Comparison of ENCODE assay signal across 8 cellular contexts in genomic region chr11:616320-617220, GRCh38. TPM values are rescaled to one million over a fixed set of nuclear protein-coding genes. Genes with fewer than 3 reads are reported as not detected.
A peak's percentile ranks its signal among the peaks of the same experiment; 100 is the strongest.
DNase-seq lines count a peak whose midpoint lies in the region; ATAC-seq, FAIRE-seq and TF ChIP-seq lines count a peak whose summit lies in the region.

No MANE protein-coding gene starts in this region.

- H3K9ac ChIP-seq in K562 (ENCODE audit: insufficient read depth in 1 of 2, low read depth in 2 of 2, low read length in 2 of 2), result no peak overlapping the region

- TF ChIP-seq POLR2A in K562 (conservative IDR thresholded peaks at IDR 0.05) (no peak), uterus (IDR thresholded peaks at IDR 0.05) (no peak)

- no TSS peak for BruUV-seq in K562 (replicated peaks; lab: Mats Ljungman, UMichigan)

- peak; percentile 71 for DNase-seq in Right ventricle myocardium superior
- DNase-seq in cardiac septum (ENCODE audit: low spot score), result no peak
- DNase-seq in K562 (ENCODE audit: extremely low read depth in 1 of 4, low spot score in 3 of 4), result no peak
- peak in 1 of 2 donors; percentile 32 for DNase-seq in uterus
- DNase-seq in AML-193 (lab: John Stamatoyannopoulos, UW), result no peak

- ATAC-seq in Right ventricle myocardium superior (ENCODE audit: poor library complexity) (no peak), K562 (no peak), HG03520 (IDR thresholded peaks at IDR 0.05; ENCODE audit: unreplicated experiment) (no peak), HG02981 (IDR thresholded peaks at IDR 0.05; ENCODE audit: unreplicated experiment) (no peak)

- intact Hi-C loops in Right ventricle myocardium superior (cut with DNase I), result no loop called here
- intact Hi-C loops in cardiac septum (cut with DNase I), result loop anchor here (5.0 kb wide), 1 partner anchor 39 kb away; the partner anchor contains the start of gene PHRF1
- intact Hi-C loops in K562 (cut with micrococcal nuclease), result loop anchor here (10.0 kb wide), 1 partner anchor 62 kb away; no protein-coding TSS in a partner anchor
- intact Hi-C loops in uterus (cut with DNase I; ENCODE audit: low total_unique reads), result no loop called here

- no peak overlapping the region for H2AFZ ChIP-seq in K562 (ENCODE audit: low read depth, low read length)

- H3K9me3 ChIP-seq in K562 (replicated peaks; ENCODE audit: control insufficient read depth, insufficient read depth, low read depth, low read length) (no peaks in the 10 kb centered on the region), mesodermal cell (ENCODE audit: control insufficient read depth, low read length) (no peaks in the 10 kb centered on the region), uterus (no peaks in the 10 kb centered on the region)

- no peaks in the 10 kb centered on the region for H3K27me3 ChIP-seq in K562 (ENCODE audit: control insufficient read depth in 2 of 2, insufficient read depth in 2 of 2, low read length in 2 of 2)
- no peaks in the 10 kb centered on the region for H3K27me3 ChIP-seq in uterus

- 86% methylated on average over 30 of the region's 39 CpGs for WGBS in K562 (ENCODE audit: insufficient coverage, low coverage, missing lambda C conversion rate)
- 95 to 96% methylated on average over 33 to 35 of the region's 39 CpGs for WGBS in mesodermal cell (ENCODE audit: insufficient coverage in 2 of 2), 2 experiments

- H3K4me3 ChIP-seq in K562 (peak overlapping the region; percentile 78), mesodermal cell (ENCODE audit: extremely low read depth, insufficient read depth, low read length, poor library complexity, severe bottlenecking) (peak overlapping the region; percentile 58), uterus (peak overlapping the region; percentile 69 to 87)

- no peak for TF ChIP-seq RAD21 in K562 (CRISPR knock-in tag; conservative IDR thresholded peaks at IDR 0.05 in 1 of 2, IDR thresholded peaks at IDR 0.05 in 1 of 2)

- H3K79me2 ChIP-seq in K562 (ENCODE audit: control insufficient read depth, insufficient read depth, low read length), result peaks cover 9% of the 10 kb centered on the region; the same call in 1 of the 3 replicates

- in situ Hi-C loops in K562 (cut with MboI), result no loop called here

- TF ChIP-seq CTCF in K562 (IDR thresholded peaks at IDR 0.05 in 2 of 3, conservative IDR thresholded peaks at IDR 0.05 in 1 of 3; ENCODE audit: insufficient read depth in 2 of 3, low read depth in 1 of 3, low read length in 3 of 3) (no peak), uterus (IDR thresholded peaks at IDR 0.05) (no peak)

- CTCF ChIA-PET in K562 (lab: Yijun Ruan, JAX; ENCODE audit: low intra/inter-chr PET ratio), result no interaction called here

- H3K36me3 ChIP-seq in K562 (ENCODE audit: control insufficient read depth, insufficient read depth, low read length) (peaks cover 66% of the 10 kb centered on the region; the same call in 2 of the 3 replicates), mesodermal cell (ENCODE audit: control insufficient read depth, insufficient read depth, low read length) (peaks cover 29% of the 10 kb centered on the region), uterus (no peaks in the 10 kb centered on the region)

- FAIRE-seq in K562 (lab: Jason Lieb, UNC), result no peak

- peak overlapping the region; percentile 88; the same call in 1 of the 2 replicates for H3K4me2 ChIP-seq in K562 (ENCODE audit: insufficient read depth, low read length)

- POLR2A ChIA-PET in K562 (lab: Yijun Ruan, JAX), result no interaction called here

- H3K9me1 ChIP-seq in K562 (ENCODE audit: control insufficient read depth, insufficient read depth, low read length), result peaks cover 6% of the 10 kb centered on the region

- H4K20me1 ChIP-seq in K562 (replicated peaks; ENCODE audit: control insufficient read depth, insufficient read depth, low read length), result peaks cover 13% of the 10 kb centered on the region

- no peak for TF ChIP-seq EP300 in K562 (IDR thresholded peaks at IDR 0.05; ENCODE audit: low read length)

- H3K4me1 ChIP-seq in K562 (replicated peaks in 1 of 2; ENCODE audit: control insufficient read depth in 2 of 2, insufficient read depth in 2 of 2, low read length in 2 of 2) (peaks cover 8 to 83% of the 10 kb centered on the region in 2 experiments), mesodermal cell (ENCODE audit: control insufficient read depth, insufficient read depth, low read length, poor library complexity, severe bottlenecking) (peaks cover 19% of the 10 kb centered on the region), uterus (peaks cover 0 to 7% of the 10 kb centered on the region in 2 donors)

- H3K27ac ChIP-seq in K562 (ENCODE audit: extremely low read depth, low read depth, low read length), result peak overlapping the region; percentile 84; the same call in 1 of the 3 replicates
- H3K27ac ChIP-seq in mesodermal cell (ENCODE audit: low read depth, low read length, severe bottlenecking), result no peak overlapping the region
- H3K27ac ChIP-seq in uterus, result peak overlapping the region; percentile 88 to 91

RNA-seq across cellular contexts. Expression of gene IRF7, which starts 0.8 kb away (rescaled TPM):
- total RNA-seq in Right ventricle myocardium superior (7.5 TPM), cardiac septum (9.7 TPM), K562 (2014; rRNA removed) (3.7 and 8.3 TPM in 2 replicates), K562 (2014; rRNA removed; fragmentation: Illumina TruSeq; extraction: Trizol) (0.29 TPM in 1 of 2 replicates, not detected in the other), K562 (2015; rRNA removed; fragmentation: Illumina TruSeq; extraction: Trizol) (2.0 and 2.2 TPM in 2 replicates), K562 (2021) (6.5 and 7.6 TPM in 2 replicates), uterus (10 to 100 TPM in 3 of 4 donors, 1 to 10 TPM in 1; 9.1 to 33.6 (median 13.1) TPM)
- 3.7 and 21.2 TPM in 2 replicates for total RNA-seq in K562 (2011; cell fraction: chromatin; rRNA removed; ENCODE audit: low replicate concordance)
- 23.2 and 27.2 TPM in 2 replicates for total RNA-seq in K562 (2011; cell fraction: nucleolus; rRNA removed)
- total RNA-seq in K562 (2011; cell fraction: nucleoplasm; rRNA removed), result 10.0 and 11.6 TPM in 2 replicates
- polyA plus RNA-seq in K562 (2011; rRNA removed) (1.8 and 3.5 TPM in 2 replicates), K562 (2014; fragmentation: Illumina TruSeq; extraction: Trizol) (0.64 and 2.2 TPM in 2 replicates), K562 (2014; fragmentation: Nextera tagmentation; extraction: Ambion mirVana) (under 1 TPM; 0.27 to 0.48 TPM), K562 (2014; rRNA removed) (3.8 and 7.4 TPM in 2 replicates)
- polyA plus RNA-seq in K562 (2011; cell fraction: cytosol; rRNA removed), result 2.7 and 6.6 TPM in 2 replicates
- polyA plus RNA-seq in K562 (2011; cell fraction: nucleus; rRNA removed), result 21.3 and 30.3 TPM in 2 replicates
- polyA plus RNA-seq in K562 (2012), result 4.0 and 11.8 TPM in 2 replicates
- polyA minus RNA-seq in K562 (2011; rRNA and poly(A)+ RNA removed), result 0.42 and 0.49 TPM in 2 replicates
- 1.3 and 5.2 TPM in 2 replicates for polyA minus RNA-seq in K562 (2011; cell fraction: cytosol; rRNA and poly(A)+ RNA removed)
- 10.6 and 12.6 TPM in 2 replicates for polyA minus RNA-seq in K562 (2011; cell fraction: nucleus; rRNA and poly(A)+ RNA removed)
- polyA plus RNA-seq in mesodermal cell (2013, experiment 1 of 2), result 11.2 TPM
- polyA plus RNA-seq in mesodermal cell (2013, experiment 2 of 2), result 7.4 TPM

RNA-seq across cellular contexts. Expression of gene CDHR5, which starts 8.2 kb away (rescaled TPM):
- not detected for total RNA-seq in Right ventricle myocardium superior
- not detected for total RNA-seq in cardiac septum
- not detected in 2 replicates for total RNA-seq in K562 (2011; cell fraction: chromatin; rRNA removed; ENCODE audit: low replicate concordance)
- not detected in 2 replicates for total RNA-seq in K562 (2011; cell fraction: nucleolus; rRNA removed)
- not detected in 2 replicates for total RNA-seq in K562 (2011; cell fraction: nucleoplasm; rRNA removed)
- not detected in 2 replicates for total RNA-seq in K562 (2014; rRNA removed)
- total RNA-seq in K562 (2014; rRNA removed; fragmentation: Illumina TruSeq; extraction: Trizol), result not detected in 2 replicates
- not detected in 2 replicates for total RNA-seq in K562 (2015; rRNA removed; fragmentation: Illumina TruSeq; extraction: Trizol)
- total RNA-seq in K562 (2021), result 0.16 TPM in 1 of 2 replicates, not detected in the other
- not detected in 2 replicates for polyA plus RNA-seq in K562 (2011; rRNA removed)
- not detected in 2 replicates for polyA plus RNA-seq in K562 (2011; cell fraction: cytosol; rRNA removed)
- not detected in 2 replicates for polyA plus RNA-seq in K562 (2011; cell fraction: nucleus; rRNA removed)
- 0.06 and 0.14 TPM in 2 replicates for polyA plus RNA-seq in K562 (2012)
- polyA plus RNA-seq in K562 (2014; fragmentation: Illumina TruSeq; extraction: Trizol), result not detected in 2 replicates
- not detected for polyA plus RNA-seq in K562 (2014; fragmentation: Nextera tagmentation; extraction: Ambion mirVana)
- polyA plus RNA-seq in K562 (2014; rRNA removed), result not detected in 2 replicates
- polyA minus RNA-seq in K562 (2011; rRNA and poly(A)+ RNA removed), result not detected in 2 replicates
- not detected in 2 replicates for polyA minus RNA-seq in K562 (2011; cell fraction: cytosol; rRNA and poly(A)+ RNA removed)
- not detected in 2 replicates for polyA minus RNA-seq in K562 (2011; cell fraction: nucleus; rRNA and poly(A)+ RNA removed)
- polyA plus RNA-seq in mesodermal cell (2013, experiment 1 of 2), result not detected
- not detected for polyA plus RNA-seq in mesodermal cell (2013, experiment 2 of 2)
- total RNA-seq in uterus, result under 1 TPM in 3 of 4 donors, not detected in 1; 0.26 to 0.55 (median 0.29) TPM

RNA-seq across cellular contexts. Expression of gene SCT, which starts 10.4 kb away (rescaled TPM):
- total RNA-seq in Right ventricle myocardium superior, result not detected
- not detected for total RNA-seq in cardiac septum
- not detected in 2 replicates for total RNA-seq in K562 (2011; cell fraction: chromatin; rRNA removed; ENCODE audit: low replicate concordance)
- not detected in 2 replicates for total RNA-seq in K562 (2011; cell fraction: nucleolus; rRNA removed)
- not detected in 2 replicates for total RNA-seq in K562 (2011; cell fraction: nucleoplasm; rRNA removed)
- total RNA-seq in K562 (2014; rRNA removed), result not detected in 2 replicates
- total RNA-seq in K562 (2014; rRNA removed; fragmentation: Illumina TruSeq; extraction: Trizol), result not detected in 2 replicates
- total RNA-seq in K562 (2015; rRNA removed; fragmentation: Illumina TruSeq; extraction: Trizol), result not detected in 2 replicates
- not detected in 2 replicates for total RNA-seq in K562 (2021)
- not detected in 2 replicates for polyA plus RNA-seq in K562 (2011; rRNA removed)
- not detected in 2 replicates for polyA plus RNA-seq in K562 (2011; cell fraction: cytosol; rRNA removed)
- not detected in 2 replicates for polyA plus RNA-seq in K562 (2011; cell fraction: nucleus; rRNA removed)
- polyA plus RNA-seq in K562 (2012), result not detected in 2 replicates
- polyA plus RNA-seq in K562 (2014; fragmentation: Illumina TruSeq; extraction: Trizol), result not detected in 2 replicates
- polyA plus RNA-seq in K562 (2014; fragmentation: Nextera tagmentation; extraction: Ambion mirVana), result not detected
- not detected in 2 replicates for polyA plus RNA-seq in K562 (2014; rRNA removed)
- polyA minus RNA-seq in K562 (2011; rRNA and poly(A)+ RNA removed), result not detected in 2 replicates
- not detected in 2 replicates for polyA minus RNA-seq in K562 (2011; cell fraction: cytosol; rRNA and poly(A)+ RNA removed)
- not detected in 2 replicates for polyA minus RNA-seq in K562 (2011; cell fraction: nucleus; rRNA and poly(A)+ RNA removed)
- polyA plus RNA-seq in mesodermal cell (2013, experiment 1 of 2), result 1.2 TPM
- not detected for polyA plus RNA-seq in mesodermal cell (2013, experiment 2 of 2)
- not detected for total RNA-seq in uterus

RNA-seq across cellular contexts. Expression of gene DRD4, which starts 20.5 kb away (rescaled TPM):
- total RNA-seq in Right ventricle myocardium superior (not detected), cardiac septum (0.81 TPM), K562 (2014; rRNA removed) (0.24 TPM in 1 of 2 replicates, not detected in the other), K562 (2014; rRNA removed; fragmentation: Illumina TruSeq; extraction: Trizol) (not detected in 2 replicates), K562 (2015; rRNA removed; fragmentation: Illumina TruSeq; extraction: Trizol) (0.14 TPM in 1 of 2 replicates, not detected in the other), K562 (2021) (0.95 and 1.4 TPM in 2 replicates), uterus (1 to 10 TPM in 1 of 4 donors, not detected in 3; 4.5 TPM)
- 0.30 and 1.00 TPM in 2 replicates for total RNA-seq in K562 (2011; cell fraction: chromatin; rRNA removed; ENCODE audit: low replicate concordance)
- 0.67 and 0.79 TPM in 2 replicates for total RNA-seq in K562 (2011; cell fraction: nucleolus; rRNA removed)
- 0.59 and 1.1 TPM in 2 replicates for total RNA-seq in K562 (2011; cell fraction: nucleoplasm; rRNA removed)
- polyA plus RNA-seq in K562 (2011; rRNA removed) (0.11 TPM in 1 of 2 replicates, not detected in the other), K562 (2014; fragmentation: Illumina TruSeq; extraction: Trizol) (0.11 TPM in 1 of 2 replicates, not detected in the other), K562 (2014; fragmentation: Nextera tagmentation; extraction: Ambion mirVana) (under 1 TPM in 1 of 2 experiments, not detected in 1; 0.04 TPM), K562 (2014; rRNA removed) (0.27 and 0.49 TPM in 2 replicates)
- polyA plus RNA-seq in K562 (2011; cell fraction: cytosol; rRNA removed), result 0.04 and 0.06 TPM in 2 replicates
- polyA plus RNA-seq in K562 (2011; cell fraction: nucleus; rRNA removed), result 0.60 and 0.70 TPM in 2 replicates
- polyA plus RNA-seq in K562 (2012), result 0.36 and 0.51 TPM in 2 replicates
- not detected in 2 replicates for polyA minus RNA-seq in K562 (2011; rRNA and poly(A)+ RNA removed)
- not detected in 2 replicates for polyA minus RNA-seq in K562 (2011; cell fraction: cytosol; rRNA and poly(A)+ RNA removed)
- polyA minus RNA-seq in K562 (2011; cell fraction: nucleus; rRNA and poly(A)+ RNA removed), result 0.13 and 0.22 TPM in 2 replicates
- 1.00 TPM for polyA plus RNA-seq in mesodermal cell (2013, experiment 1 of 2)
- 0.46 TPM for polyA plus RNA-seq in mesodermal cell (2013, experiment 2 of 2)

RNA-seq across cellular contexts. Expression of gene PHRF1, which starts 40.3 kb away (rescaled TPM):
- total RNA-seq in Right ventricle myocardium superior, result 16.5 TPM
- total RNA-seq in cardiac septum, result 20.9 TPM
- 57.3 and 135 TPM in 2 replicates for total RNA-seq in K562 (2011; cell fraction: chromatin; rRNA removed; ENCODE audit: low replicate concordance)
- 56.1 and 60.9 TPM in 2 replicates for total RNA-seq in K562 (2011; cell fraction: nucleolus; rRNA removed)
- 48.9 and 51.5 TPM in 2 replicates for total RNA-seq in K562 (2011; cell fraction: nucleoplasm; rRNA removed)
- 20.4 and 28.6 TPM in 2 replicates for total RNA-seq in K562 (2014; rRNA removed)
- 4.2 and 4.9 TPM in 2 replicates for total RNA-seq in K562 (2014; rRNA removed; fragmentation: Illumina TruSeq; extraction: Trizol)
- 17.4 and 19.1 TPM in 2 replicates for total RNA-seq in K562 (2015; rRNA removed; fragmentation: Illumina TruSeq; extraction: Trizol)
- 34.5 and 37.2 TPM in 2 replicates for total RNA-seq in K562 (2021)
- 7.5 and 10.5 TPM in 2 replicates for polyA plus RNA-seq in K562 (2011; rRNA removed)
- polyA plus RNA-seq in K562 (2011; cell fraction: cytosol; rRNA removed), result 7.2 and 14.5 TPM in 2 replicates
- polyA plus RNA-seq in K562 (2011; cell fraction: nucleus; rRNA removed), result 27.6 and 43.0 TPM in 2 replicates
- polyA plus RNA-seq in K562 (2012), result 12.2 and 16.7 TPM in 2 replicates
- polyA plus RNA-seq in K562 (2014; fragmentation: Illumina TruSeq; extraction: Trizol), result 7.7 and 14.5 TPM in 2 replicates
- polyA plus RNA-seq in K562 (2014; fragmentation: Nextera tagmentation; extraction: Ambion mirVana), result under 1 TPM; 0.07 to 0.18 TPM
- polyA plus RNA-seq in K562 (2014; rRNA removed), result 16.9 and 19.9 TPM in 2 replicates
- polyA minus RNA-seq in K562 (2011; rRNA and poly(A)+ RNA removed), result 6.1 and 8.0 TPM in 2 replicates
- 13.6 and 23.3 TPM in 2 replicates for polyA minus RNA-seq in K562 (2011; cell fraction: cytosol; rRNA and poly(A)+ RNA removed)
- polyA minus RNA-seq in K562 (2011; cell fraction: nucleus; rRNA and poly(A)+ RNA removed), result 15.5 and 20.1 TPM in 2 replicates
- polyA plus RNA-seq in mesodermal cell (2013, experiment 1 of 2), result 22.1 TPM
- 18.6 TPM for polyA plus RNA-seq in mesodermal cell (2013, experiment 2 of 2)
- total RNA-seq in uterus, result 10 to 100 TPM in 3 of 4 donors, 1 to 10 TPM in 1; 5.0 to 45.8 (median 24.1) TPM

Comparison
In these comparisons a context has a peak if more than half of its experiments do, and no peak if none do; other contexts are left out.
1. intact Hi-C loops: an anchor here in cardiac septum (5.0 kb wide) and K562 (10.0 kb wide); none called in Right ventricle myocardium superior and uterus.